Comparison of ENCODE assay signal across 23 cellular contexts in genomic region chr11:45260047-45260446, GRCh38. TPM values are rescaled to one million over a fixed set of nuclear protein-coding genes. Genes with fewer than 3 reads are reported as not detected.
A peak's percentile ranks its signal among the peaks of the same experiment; 100 is the strongest.
DNase-seq lines count a peak whose midpoint lies in the region; ATAC-seq, FAIRE-seq and TF ChIP-seq lines count a peak whose summit lies in the region.
"Had no signal": no experiment of that assay in that cellular context is flagged by ENCODE, and none has a peak within 500 bp of the region (broad histone marks: within the 10 kb centered on the region; RNA-seq: fewer than 3 reads in every experiment).

No MANE protein-coding gene starts in this region.

- no peak for TF ChIP-seq POLR2A in breast epithelium (IDR thresholded peaks at IDR 0.05)

- no peak overlapping the region for H3K4me3 Mint-ChIP-seq in MCF 10A (ENCODE audit: unreplicated experiment)
- H3K4me3 Mint-ChIP-seq: CD4-positive, alpha-beta memory T cell had no signal

- DNase-seq in MCF 10A (ENCODE audit: unreplicated experiment) (peak; percentile 9), breast epithelium (ENCODE audit: low spot score in 2 of 2) (no peak), PC-3 (no peak), mammary epithelial cell (peak; percentile 21), small intestine (peak; percentile 71), psoas muscle (no peak)
- DNase-seq: 8988T; CD4-positive, alpha-beta memory T cell; COR-L47; GOT3; Karpas-422; NCI-H1105 treated with DMSO at 0.1 percent for 48 hours; NCI-H524 treated with DMSO at 0.1 percent for 48 hours; NCI-H82; RPMI8226; SHP77 had no signal

- BruUV-seq in MCF 10A (replicated peaks; lab: Mats Ljungman, UMichigan), result no TSS peak
- BruUV-seq in PC-3 (replicated peaks; lab: Mats Ljungman, UMichigan), result no TSS peak
- no TSS peak for BruUV-seq in mammary epithelial cell (replicated peaks; lab: Mats Ljungman, UMichigan)

- intact Hi-C loops in MCF 10A (cut with micrococcal nuclease) (no loop called here), breast epithelium (cut with DNase I; ENCODE audit: low total_unique reads) (no loop called here), PC-3 (cut with micrococcal nuclease) (no loop called here), mammary epithelial cell (cut with micrococcal nuclease) (no loop called here), psoas muscle (cut with DNase I) (no loop called here)

- H3K4me1 Mint-ChIP-seq in MCF 10A (ENCODE audit: insufficient read depth, unreplicated experiment), result peaks cover 25% of the 10 kb centered on the region
- H3K4me1 Mint-ChIP-seq: CD4-positive, alpha-beta memory T cell had no signal

- H3K4me3 ChIP-seq in breast epithelium, result no peak overlapping the region
- H3K4me3 ChIP-seq in PC-3 (ENCODE audit: low read length), result no peak overlapping the region
- H3K4me3 ChIP-seq in mammary epithelial cell (replicated peaks in 1 of 3; ENCODE audit: insufficient read depth in 1 of 3, low read depth in 2 of 3, low read length in 3 of 3), result no peak overlapping the region
- H3K4me3 ChIP-seq in small intestine (ENCODE audit: low read depth in 1 of 2, low read length in 2 of 2), result no peak overlapping the region
- H3K4me3 ChIP-seq in psoas muscle, result no peak overlapping the region
- H3K4me3 ChIP-seq: HAP-1, MG63, PC-9 had no signal

- ATAC-seq in PC-3 (no peak), psoas muscle (no peak), GM19324 (IDR thresholded peaks at IDR 0.05; ENCODE audit: low FRiP score, unreplicated experiment) (no peak), GM21576 (IDR thresholded peaks at IDR 0.05; ENCODE audit: unreplicated experiment) (no peak)

- no peaks in the 10 kb centered on the region for H3F3A ChIP-seq in PC-3 (ENCODE audit: low read length, unreplicated experiment)

- no peak for FAIRE-seq in small intestine (lab: Jason Lieb, UNC)
- FAIRE-seq: G401.6 had no signal

- no peaks in the 10 kb centered on the region for H3K9me3 Mint-ChIP-seq in MCF 10A (ENCODE audit: unreplicated experiment)

- H3K36me3 Mint-ChIP-seq in MCF 10A (ENCODE audit: insufficient read depth, unreplicated experiment), result no peaks in the 10 kb centered on the region
- H3K36me3 Mint-ChIP-seq: CD4-positive, alpha-beta memory T cell had no signal

- TF ChIP-seq CTCF in MCF 10A (IDR thresholded peaks at IDR 0.05; ENCODE audit: unreplicated experiment), result no peak
- no peak for TF ChIP-seq CTCF in breast epithelium (IDR thresholded peaks at IDR 0.05)
- no peak for TF ChIP-seq CTCF in PC-3 (conservative IDR thresholded peaks at IDR 0.05; ENCODE audit: low read depth, low read length)
- no peak for TF ChIP-seq CTCF in mammary epithelial cell (conservative IDR thresholded peaks at IDR 0.05 in 1 of 2, IDR thresholded peaks at IDR 0.05 in 1 of 2; ENCODE audit: extremely low read depth in 1 of 2, insufficient read depth in 1 of 2, low read depth in 1 of 2, low read length in 2 of 2)
- TF ChIP-seq CTCF in psoas muscle (IDR thresholded peaks at IDR 0.05), result no peak

- in situ Hi-C loops in mammary epithelial cell (cut with MboI; ENCODE audit: low sequenced_read_pairs in 2 of 2), result no loop called here

- no peaks in the 10 kb centered on the region for H4K20me1 ChIP-seq in PC-3 (ENCODE audit: low read length)
- no peaks in the 10 kb centered on the region for H4K20me1 ChIP-seq in mammary epithelial cell (ENCODE audit: insufficient read depth, low read length)

- no peaks in the 10 kb centered on the region for H3K27me3 Mint-ChIP-seq in MCF 10A (ENCODE audit: insufficient read depth, unreplicated experiment)

- H3K36me3 ChIP-seq in breast epithelium (no peaks in the 10 kb centered on the region), PC-3 (ENCODE audit: low read depth, low read length) (no peaks in the 10 kb centered on the region), mammary epithelial cell (ENCODE audit: insufficient read depth, low read length) (no peaks in the 10 kb centered on the region), small intestine (ENCODE audit: control insufficient read depth in 2 of 2, insufficient read depth in 2 of 2, low read length in 2 of 2) (no peaks in the 10 kb centered on the region), psoas muscle (ENCODE audit: insufficient read depth in 1 of 2, low read depth in 1 of 2) (no peaks in the 10 kb centered on the region)
- H3K36me3 ChIP-seq: HAP-1, MG63 had no signal

- H3K4me1 ChIP-seq in breast epithelium (no peaks in the 10 kb centered on the region), PC-3 (ENCODE audit: insufficient read depth, low read length) (peaks cover 24% of the 10 kb centered on the region), mammary epithelial cell (ENCODE audit: insufficient read depth, low read length) (peaks cover 19% of the 10 kb centered on the region), small intestine (ENCODE audit: control insufficient read depth in 2 of 2, insufficient read depth in 1 of 2, low read depth in 1 of 2, low read length in 1 of 2) (peaks cover 4 to 6% of the 10 kb centered on the region in 2 donors), psoas muscle (no peaks in the 10 kb centered on the region)
- H3K4me1 ChIP-seq: HAP-1 had no signal

- H3K27me3 ChIP-seq in breast epithelium (no peaks in the 10 kb centered on the region), PC-3 (ENCODE audit: low read length) (no peaks in the 10 kb centered on the region), mammary epithelial cell (ENCODE audit: insufficient read depth, low read length) (no peaks in the 10 kb centered on the region), small intestine (ENCODE audit: control insufficient read depth in 2 of 2, insufficient read depth in 2 of 2, low read length in 2 of 2) (no peaks in the 10 kb centered on the region), psoas muscle (ENCODE audit: insufficient read depth in 3 of 3, low read length in 2 of 3) (peaks cover 0 to 22% (median 4%) of the 10 kb centered on the region in 3 donors)
- H3K27me3 ChIP-seq: MG63 had no signal

- H2AFZ ChIP-seq in PC-3 (ENCODE audit: low read length) (no peak overlapping the region), mammary epithelial cell (ENCODE audit: low read depth, low read length) (no peak overlapping the region)
- H2AFZ ChIP-seq: PC-9 had no signal

- dilution Hi-C loops in mammary epithelial cell (cut with HindIII; ENCODE audit: low sequenced_read_pairs), result no loop called here

- POLR2A ChIA-PET in MCF 10A (lab: Yijun Ruan, JAX) (interaction anchor here (0.9 kb wide), 1 partner anchor 18 kb away, joined by 3 read pairs; no protein-coding TSS in a partner anchor), PC-3 (lab: Charles Lee; ENCODE audit: unreplicated experiment) (no interaction called here)

- H3K27ac Mint-ChIP-seq in MCF 10A (ENCODE audit: low read depth, unreplicated experiment), result no peak overlapping the region
- H3K27ac Mint-ChIP-seq: CD4-positive, alpha-beta memory T cell had no signal

- H3K27ac ChIP-seq in breast epithelium (no peak overlapping the region), PC-3 (ENCODE audit: low read length) (peak overlapping the region; percentile 23; the same call in 1 of the 2 replicates), mammary epithelial cell (ENCODE audit: insufficient read depth, low read depth, low read length) (no peak overlapping the region), small intestine (ENCODE audit: low read depth in 1 of 2, low read length in 1 of 2) (peak overlapping the region; percentile 70 to 94), psoas muscle (no peak overlapping the region)
- H3K27ac ChIP-seq: PC-9 had no signal

- CTCF ChIA-PET in MCF 10A (lab: Yijun Ruan, JAX) (interaction anchor here (0.5 to 0.6 kb wide), 2 partner anchors 149 to 638 kb away, joined by 3 read pairs; no protein-coding TSS in a partner anchor), PC-3 (lab: Charles Lee) (interaction anchor here (0.6 kb wide), 1 partner anchor 1802 kb away, joined by 4 read pairs; no protein-coding TSS in a partner anchor), mammary epithelial cell (lab: Charles Lee; ENCODE audit: low non-redundant PET) (no interaction called here)

- H3K9me2 ChIP-seq in PC-3 (replicated peaks; ENCODE audit: low read length), result no peaks in the 10 kb centered on the region

- H3K9ac ChIP-seq in PC-3 (ENCODE audit: low read length) (no peak overlapping the region), mammary epithelial cell (ENCODE audit: insufficient read depth, low read length) (no peak overlapping the region)

- no peaks in the 10 kb centered on the region for H3K79me2 ChIP-seq in PC-3 (ENCODE audit: low read length)
- H3K79me2 ChIP-seq in mammary epithelial cell (ENCODE audit: insufficient read depth, low read length), result no peaks in the 10 kb centered on the region

- H3K9me3 ChIP-seq in breast epithelium, result no peaks in the 10 kb centered on the region
- no peaks in the 10 kb centered on the region for H3K9me3 ChIP-seq in PC-3 (ENCODE audit: low read length)
- no peaks in the 10 kb centered on the region for H3K9me3 ChIP-seq in mammary epithelial cell (replicated peaks; ENCODE audit: insufficient read depth, low read length)
- H3K9me3 ChIP-seq in small intestine (ENCODE audit: control insufficient read depth, low read depth), result no peaks in the 10 kb centered on the region
- no peaks in the 10 kb centered on the region for H3K9me3 ChIP-seq in psoas muscle
- H3K9me3 ChIP-seq: HAP-1 had no signal

- H3K4me2 ChIP-seq in PC-3 (ENCODE audit: low read length) (0 out of 2 replicates have a peak overlapping the region, but pooled peaks have one; percentile 17), mammary epithelial cell (ENCODE audit: insufficient read depth, low read depth, low read length) (no peak overlapping the region)
- H3K4me2 ChIP-seq: PC-9 had no signal

RNA-seq across cellular contexts. Expression of gene SYT13, which starts 26.1 kb away (rescaled TPM):
- not detected in 2 replicates for total RNA-seq in MCF 10A (2022)
- total RNA-seq in breast epithelium, result under 1 TPM in 2 of 3 donors, not detected in 1; 0.29 to 0.33 TPM
- not detected in 2 replicates for total RNA-seq in PC-3 (2014; rRNA removed)
- under 1 TPM in 1 of 2 donors, not detected in 1; 0.33 TPM for total RNA-seq in mammary epithelial cell
- polyA plus RNA-seq in mammary epithelial cell, result not detected
- not detected for polyA minus RNA-seq in mammary epithelial cell
- polyA plus RNA-seq in small intestine, result 10 to 100 TPM in 1 of 3 donors, 1 to 10 TPM in 2; 2.0 to 22.5 (median 2.2) TPM
- under 1 TPM in 3 of 4 donors, not detected in 1; 0.05 to 0.22 (median 0.11) TPM for total RNA-seq in psoas muscle
- under 1 TPM; 0.05 to 0.10 (median 0.05) TPM for polyA plus RNA-seq in psoas muscle
- total RNA-seq: CD4-positive, alpha-beta memory T cell; PC-9; T-helper 1 cell treated with Interleukin-12 subunit alpha and Interleukin-12 subunit beta and Interleukin-4 antibody, amounts not matched to agents 30 ng/mL and 1 ng/mL, for 36 hours had no signal
- polyA plus RNA-seq: CD4-positive, alpha-beta memory T cell had no signal

Comparison
In these comparisons a context has a peak if more than half of its experiments do, and no peak if none do; other contexts are left out.
1. DNase-seq: peak in MCF 10A (single experiment), mammary epithelial cell (single experiment) and small intestine (single experiment); none in breast epithelium (0 of 2), PC-3 (single experiment) and psoas muscle (0 of 2).
2. H3K27ac ChIP-seq: peak in PC-3 (single experiment) and small intestine (2 of 2); none in breast epithelium (0 of 2), mammary epithelial cell (single experiment) and psoas muscle (single experiment).